ENCODE assay signal across 9 cellular contexts in the genomic region with DNA sequence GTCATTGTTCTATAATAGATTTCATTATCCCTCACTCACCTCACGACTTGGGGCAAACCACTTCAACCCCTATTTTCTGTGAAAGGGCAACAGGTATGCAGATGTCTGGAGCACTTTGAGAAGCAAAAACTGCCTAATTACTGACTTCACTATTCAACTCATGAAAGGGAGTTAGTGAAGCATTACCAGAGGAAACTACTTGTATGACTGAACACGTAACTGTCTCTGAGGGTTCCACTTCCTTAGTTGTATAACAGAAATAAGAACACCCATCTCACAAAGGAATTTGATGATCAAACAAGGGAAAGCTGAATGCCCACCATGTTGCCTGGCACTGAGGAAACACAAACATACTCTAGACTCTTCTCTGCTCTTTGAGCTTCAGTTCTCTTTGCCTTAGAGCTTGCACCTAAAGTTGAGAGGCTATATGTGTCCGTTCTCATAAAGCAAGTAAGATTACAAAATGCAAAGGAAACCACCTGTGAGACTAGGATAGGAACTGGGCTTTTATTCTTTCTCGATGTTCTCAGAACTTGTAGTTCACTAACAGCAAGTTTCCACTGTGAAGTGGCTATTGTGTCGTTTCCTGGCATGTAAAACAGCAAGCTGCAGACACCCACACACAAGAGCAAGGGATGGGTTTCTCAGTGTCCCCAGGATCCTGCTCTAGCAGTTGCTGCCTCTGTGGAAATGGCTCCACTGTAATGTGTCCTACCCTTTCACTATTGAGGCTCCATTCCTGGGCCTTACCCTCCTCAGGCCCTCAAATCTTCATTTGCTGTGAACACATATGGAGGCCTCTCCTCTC. TPM values are rescaled to one million over a fixed set of nuclear protein-coding genes. Genes with fewer than 3 reads are reported as not detected.
A peak's percentile ranks its signal among the peaks of the same experiment; 100 is the strongest.
DNase-seq lines count a peak whose midpoint lies in the region; ATAC-seq, FAIRE-seq and TF ChIP-seq lines count a peak whose summit lies in the region.
"Had no signal": no experiment of that assay in that cellular context is flagged by ENCODE, and none has a peak within 500 bp of the region (broad histone marks: within the 10 kb centered on the region; RNA-seq: fewer than 3 reads in every experiment).

No MANE protein-coding gene starts in this region.

- ATAC-seq in GM19438 (IDR thresholded peaks at IDR 0.05; ENCODE audit: low read depth, unreplicated experiment) (peak; percentile 47), HG03439 (IDR thresholded peaks at IDR 0.05; ENCODE audit: unreplicated experiment) (peak; percentile 56)

- H3K4me3 ChIP-seq in small intestine (ENCODE audit: low read depth in 1 of 2, low read length in 2 of 2) = no peak overlapping the region

- DNase-seq in G401 (ENCODE audit: low spot score) (peak; percentile 16), small intestine (peak; percentile 10), midbrain (lab: John Stamatoyannopoulos, UW) (no peak), H54 (ENCODE audit: insufficient read length, low spot score) (no peak), NCI-H187 treated with DMSO at 0.1 percent for 48 hours (lab: John Stamatoyannopoulos, UW) (no peak)
- DNase-seq in activated T-helper 9 cell treated with anti-CD3 and anti-CD28 coated beads, Interleukin-2, amount 50 U/mL, for 16 hours (ENCODE audit: low read depth) = peak; percentile 11

- FAIRE-seq in small intestine (lab: Jason Lieb, UNC) = no peak
- no peak for FAIRE-seq in H54 (lab: Jason Lieb, UNC)

- H3K9me3 ChIP-seq in small intestine (ENCODE audit: control insufficient read depth, low read depth) = no peaks in the 10 kb centered on the region

- no peak for TF ChIP-seq POLR2A in H54 (IDR thresholded peaks at IDR 0.05; ENCODE audit: low read depth, low read length)

- no peaks in the 10 kb centered on the region for H3K27me3 ChIP-seq in small intestine (ENCODE audit: control insufficient read depth in 2 of 2, insufficient read depth in 2 of 2, low read length in 2 of 2)

- in situ Hi-C loops in G401 (cut with HindIII; ENCODE audit: low sequenced_read_pairs) = no loop called here

- H3K36me3 ChIP-seq in small intestine (ENCODE audit: control insufficient read depth in 2 of 2, insufficient read depth in 2 of 2, low read length in 2 of 2) = peaks cover 0 to 2% of the 10 kb centered on the region in 2 donors

- peak overlapping the region in 1 of 2 donors; percentile 73 for H3K27ac ChIP-seq in small intestine (ENCODE audit: low read depth in 1 of 2, low read length in 1 of 2)
- H3K27ac ChIP-seq: epithelial cell of prostate had no signal

- peaks cover 9 to 14% of the 10 kb centered on the region in 2 donors for H3K4me1 ChIP-seq in small intestine (ENCODE audit: control insufficient read depth in 2 of 2, insufficient read depth in 1 of 2, low read depth in 1 of 2, low read length in 1 of 2)

- 46 to 53% (median 49%) methylated on average over 5 of the region's 5 CpGs for WGBS in small intestine, 3 donors

RNA-seq across cellular contexts. Expression of gene TMEM243, which starts 2.6 kb away (rescaled TPM):
- 57.4 and 73.8 TPM in 2 replicates for total RNA-seq in G401 (2014; rRNA removed; shearing (Covaris generic))
- 10 to 100 TPM; 18.6 to 35.1 (median 31.9) TPM for polyA plus RNA-seq in small intestine

Comparison
In these comparisons a context has a peak if more than half of its experiments do, and no peak if none do; other contexts are left out.
1. DNase-seq: peak in G401 (single experiment), activated T-helper 9 cell treated with anti-CD3 and anti-CD28 coated beads, Interleukin-2, amount 50 U/mL, for 16 hours (single experiment) and small intestine (single experiment); none in midbrain (single experiment), H54 (single experiment) and NCI-H187 treated with DMSO at 0.1 percent for 48 hours (single experiment).